Comparison of ENCODE assay signal across 14 cellular contexts in the genomic region with DNA sequence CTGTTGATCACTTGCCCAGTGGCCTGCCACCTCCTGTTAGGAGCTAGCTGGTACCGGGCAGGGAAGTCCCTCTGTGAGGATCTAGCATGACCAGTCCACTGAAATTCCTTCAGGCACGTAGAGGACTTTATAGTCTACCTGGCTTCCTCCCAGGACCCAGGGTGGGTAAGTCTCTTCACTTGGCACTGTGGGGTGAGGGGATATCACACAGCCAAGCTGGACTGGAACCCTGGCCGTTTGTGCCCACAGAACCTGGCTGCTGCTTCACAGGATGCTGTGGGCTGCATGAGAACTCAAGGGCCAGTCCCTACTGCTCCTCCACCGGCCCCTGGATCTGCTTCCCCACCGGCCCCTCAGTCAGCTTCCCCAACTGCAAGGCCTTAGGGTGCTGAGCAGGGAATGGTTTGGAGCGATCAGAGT. TPM values are rescaled to one million over a fixed set of nuclear protein-coding genes. Genes with fewer than 3 reads are reported as not detected.
DNase-seq lines count a peak whose midpoint lies in the region; ATAC-seq and TF ChIP-seq lines count a peak whose summit lies in the region.
"Had no signal": no experiment of that assay in that cellular context is flagged by ENCODE, and none has a peak within 500 bp of the region (broad histone marks: within the 10 kb centered on the region; RNA-seq: fewer than 3 reads in every experiment).

No MANE protein-coding gene starts in this region.

- CTCF ChIA-PET in activated CD8-positive, alpha-beta memory T cell treated with anti-CD3 and anti-CD28 coated beads, Interleukin-2, amount 10 ng/mL, durations not matched to agents 7 days and 5 days (lab: Charles Lee), result interaction anchor here (1.1 to 2.1 kb wide), 2 partner anchors 20 to 36 kb away, joined by 3 to 5 read pairs; a partner anchor contains a TSS
- CTCF ChIA-PET in A673 (lab: Charles Lee), result no interaction called here

- BruUV-seq in A673 (replicated peaks; lab: Mats Ljungman, UMichigan), result no TSS peak

- intact Hi-C loops in left cardiac atrium (cut with DNase I), result loop anchor here in 1 of 2 donors (5.0 to 10.0 kb wide), 2 partner anchors 90 to 168 kb away; a partner anchor contains a TSS
- intact Hi-C loops in ovary (cut with DNase I), result loop anchor here in 3 of 4 donors (5.0 kb wide), 1 partner anchor 168 kb away; a partner anchor contains a TSS
- intact Hi-C loops in A673 (cut with micrococcal nuclease; ENCODE audit: unreplicated experiment), result no loop called here
- intact Hi-C loops in activated T-helper 1 cell treated with anti-CD3 and anti-CD28 coated beads, Interleukin-12 subunit alpha, Interleukin-12 subunit beta, Interleukin-2, Interleukin-4 antibody, amounts not matched to agents 30 ng/mL and 10 ng/mL and 1 ng/mL, durations not matched to agents 14 hours and 24 hours and 36 hours (cut with micrococcal nuclease), result no loop called here

- POLR2A ChIA-PET in A673 (lab: Charles Lee; ENCODE audit: low non-redundant PET), result no interaction called here

- H3K9me3 ChIP-seq in ovary, result no peaks in the 10 kb centered on the region
- H3K9me3 ChIP-seq in A673 (ENCODE audit: low read depth, low read length, poor library complexity, severe bottlenecking), result no peaks in the 10 kb centered on the region

- H3K4me3 Mint-ChIP-seq in activated CD8-positive, alpha-beta memory T cell treated with anti-CD3 and anti-CD28 coated beads, Interleukin-2, amount 10 ng/mL, durations not matched to agents 7 days and 5 days, result no peak overlapping the region
- no peak overlapping the region for H3K4me3 Mint-ChIP-seq in activated T-helper 1 cell treated with anti-CD3 and anti-CD28 coated beads, Interleukin-12 subunit alpha, Interleukin-12 subunit beta, Interleukin-2, Interleukin-4 antibody, amounts not matched to agents 30 ng/mL and 10 ng/mL and 1 ng/mL, durations not matched to agents 14 hours and 24 hours and 36 hours
- H3K4me3 Mint-ChIP-seq: natural killer cell treated with Interleukin-12 subunit alpha and Interleukin-12 subunit beta and Interleukin-15 and Interleukin-18, amount 100 ng/mL, for 72 hours had no signal

- peaks cover 2% of the 10 kb centered on the region for H3K4me1 Mint-ChIP-seq in activated CD8-positive, alpha-beta memory T cell treated with anti-CD3 and anti-CD28 coated beads, Interleukin-2, amount 10 ng/mL, durations not matched to agents 7 days and 5 days
- no peaks in the 10 kb centered on the region for H3K4me1 Mint-ChIP-seq in activated T-helper 1 cell treated with anti-CD3 and anti-CD28 coated beads, Interleukin-12 subunit alpha, Interleukin-12 subunit beta, Interleukin-2, Interleukin-4 antibody, amounts not matched to agents 30 ng/mL and 10 ng/mL and 1 ng/mL, durations not matched to agents 14 hours and 24 hours and 36 hours (ENCODE audit: low read depth)

- H3K27me3 Mint-ChIP-seq in activated CD8-positive, alpha-beta memory T cell treated with anti-CD3 and anti-CD28 coated beads, Interleukin-2, amount 10 ng/mL, durations not matched to agents 7 days and 5 days, result no peaks in the 10 kb centered on the region
- peaks cover 2% of the 10 kb centered on the region for H3K27me3 Mint-ChIP-seq in activated T-helper 1 cell treated with anti-CD3 and anti-CD28 coated beads, Interleukin-12 subunit alpha, Interleukin-12 subunit beta, Interleukin-2, Interleukin-4 antibody, amounts not matched to agents 30 ng/mL and 10 ng/mL and 1 ng/mL, durations not matched to agents 14 hours and 24 hours and 36 hours (ENCODE audit: insufficient read depth)
- H3K27me3 Mint-ChIP-seq: natural killer cell treated with Interleukin-12 subunit alpha and Interleukin-12 subunit beta and Interleukin-15 and Interleukin-18, amount 100 ng/mL, for 72 hours had no signal

- H3K27me3 ChIP-seq in ovary, result no peaks in the 10 kb centered on the region
- H3K27me3 ChIP-seq in A673 (replicated peaks; ENCODE audit: insufficient read depth, low read depth, low read length, poor library complexity), result no peaks in the 10 kb centered on the region

- no peak overlapping the region for H3K4me3 ChIP-seq in ovary
- no peak overlapping the region for H3K4me3 ChIP-seq in urinary bladder (ENCODE audit: low read depth, low read length)
- H3K4me3 ChIP-seq in A673 (ENCODE audit: low read depth, low read length, poor library complexity, severe bottlenecking), result no peak overlapping the region
- H3K4me3 ChIP-seq: GM23248 had no signal

- no peak for TF ChIP-seq POLR2A in ovary (IDR thresholded peaks at IDR 0.05)

- H3K36me3 ChIP-seq in ovary (no peaks in the 10 kb centered on the region), urinary bladder (ENCODE audit: insufficient read depth) (no peaks in the 10 kb centered on the region), A673 (ENCODE audit: insufficient read depth, low read length, poor library complexity, severe bottlenecking) (no peaks in the 10 kb centered on the region)

- no peak for TF ChIP-seq EP300 in ovary (IDR thresholded peaks at IDR 0.05)

- no peaks in the 10 kb centered on the region for H3K36me3 Mint-ChIP-seq in activated CD8-positive, alpha-beta memory T cell treated with anti-CD3 and anti-CD28 coated beads, Interleukin-2, amount 10 ng/mL, durations not matched to agents 7 days and 5 days
- H3K36me3 Mint-ChIP-seq in activated T-helper 1 cell treated with anti-CD3 and anti-CD28 coated beads, Interleukin-12 subunit alpha, Interleukin-12 subunit beta, Interleukin-2, Interleukin-4 antibody, amounts not matched to agents 30 ng/mL and 10 ng/mL and 1 ng/mL, durations not matched to agents 14 hours and 24 hours and 36 hours (ENCODE audit: low read depth), result no peaks in the 10 kb centered on the region
- H3K36me3 Mint-ChIP-seq: natural killer cell treated with Interleukin-12 subunit alpha and Interleukin-12 subunit beta and Interleukin-15 and Interleukin-18, amount 100 ng/mL, for 72 hours had no signal

- no peak for ATAC-seq in activated CD8-positive, alpha-beta memory T cell treated with anti-CD3 and anti-CD28 coated beads, Interleukin-2, amount 10 ng/mL, durations not matched to agents 7 days and 5 days
- ATAC-seq in left cardiac atrium, result no peak
- ATAC-seq: natural killer cell treated with Interleukin-12 subunit alpha and Interleukin-12 subunit beta and Interleukin-15 and Interleukin-18, amount 100 ng/mL, for 72 hours had no signal

- WGBS in ovary, 3 donors, result 86 to 91% (median 90%) methylated on average over 6 of the region's 6 CpGs
- 70% methylated on average over 6 of the region's 6 CpGs for WGBS in urinary bladder

- H3K27ac ChIP-seq in ovary (peak overlapping the region; percentile 47 to 90), urinary bladder (ENCODE audit: low read depth) (peak overlapping the region; percentile 2), A673 (ENCODE audit: low read depth, low read length, poor library complexity, severe bottlenecking) (no peak overlapping the region)
- H3K27ac ChIP-seq: 22Rv1, GM23248, VCaP had no signal

- H3K27ac Mint-ChIP-seq in activated CD8-positive, alpha-beta memory T cell treated with anti-CD3 and anti-CD28 coated beads, Interleukin-2, amount 10 ng/mL, durations not matched to agents 7 days and 5 days, result no peak overlapping the region
- no peak overlapping the region for H3K27ac Mint-ChIP-seq in activated T-helper 1 cell treated with anti-CD3 and anti-CD28 coated beads, Interleukin-12 subunit alpha, Interleukin-12 subunit beta, Interleukin-2, Interleukin-4 antibody, amounts not matched to agents 30 ng/mL and 10 ng/mL and 1 ng/mL, durations not matched to agents 14 hours and 24 hours and 36 hours
- H3K27ac Mint-ChIP-seq: natural killer cell treated with Interleukin-12 subunit alpha and Interleukin-12 subunit beta and Interleukin-15 and Interleukin-18, amount 100 ng/mL, for 72 hours had no signal

- DNase-seq in activated CD8-positive, alpha-beta memory T cell treated with anti-CD3 and anti-CD28 coated beads, Interleukin-2, amount 50 U/mL, for 4 hours, result peak; percentile 7
- no peak for DNase-seq in activated CD8-positive, alpha-beta memory T cell treated with anti-CD3 and anti-CD28 coated beads, Interleukin-2, amount 10 ng/mL, durations not matched to agents 7 days and 5 days
- peak; percentile 18 for DNase-seq in left cardiac atrium
- peak in 3 of 5 donors; percentile 30 to 41 (median 41) for DNase-seq in ovary
- no peak for DNase-seq in A673 (ENCODE audit: low spot score)
- DNase-seq in activated T-helper 1 cell treated with anti-CD3 and anti-CD28 coated beads, Interleukin-12 subunit alpha, Interleukin-12 subunit beta, Interleukin-2, Interleukin-4 antibody, amounts not matched to agents 30 ng/mL and 10 ng/mL and 1 ng/mL, durations not matched to agents 14 hours and 24 hours and 36 hours (ENCODE audit: low spot score), result no peak
- no peak for DNase-seq in effector CD8-positive, alpha-beta T cell (lab: John Stamatoyannopoulos, UW)
- DNase-seq: GM23248, SIG-M5 had no signal

- no peaks in the 10 kb centered on the region for H3K9me3 Mint-ChIP-seq in activated CD8-positive, alpha-beta memory T cell treated with anti-CD3 and anti-CD28 coated beads, Interleukin-2, amount 10 ng/mL, durations not matched to agents 7 days and 5 days (ENCODE audit: low read depth)
- H3K9me3 Mint-ChIP-seq in activated T-helper 1 cell treated with anti-CD3 and anti-CD28 coated beads, Interleukin-12 subunit alpha, Interleukin-12 subunit beta, Interleukin-2, Interleukin-4 antibody, amounts not matched to agents 30 ng/mL and 10 ng/mL and 1 ng/mL, durations not matched to agents 14 hours and 24 hours and 36 hours, result no peaks in the 10 kb centered on the region
- H3K9me3 Mint-ChIP-seq: natural killer cell treated with Interleukin-12 subunit alpha and Interleukin-12 subunit beta and Interleukin-15 and Interleukin-18, amount 100 ng/mL, for 72 hours had no signal

- H3K4me1 ChIP-seq in ovary (ENCODE audit: insufficient read depth) (peaks cover 49% of the 10 kb centered on the region), urinary bladder (ENCODE audit: insufficient read depth) (peaks cover 3% of the 10 kb centered on the region), A673 (ENCODE audit: insufficient read depth, low read length, poor library complexity, severe bottlenecking) (no peaks in the 10 kb centered on the region)

- TF ChIP-seq CTCF in ovary (IDR thresholded peaks at IDR 0.05) (no peak), A673 (conservative IDR thresholded peaks at IDR 0.05; ENCODE audit: low read depth, low read length) (no peak)

RNA-seq across cellular contexts. Expression of a gene that starts 35.8 kb away (rescaled TPM):
- 10 to 100 TPM; 12.8 to 12.9 TPM for total RNA-seq in activated CD8-positive, alpha-beta memory T cell treated with anti-CD3 and anti-CD28 coated beads, Interleukin-2, amount 10 ng/mL, durations not matched to agents 7 days and 5 days
- total RNA-seq in left cardiac atrium (10 to 100 TPM; 19.8 to 21.4 TPM), ovary (10 to 100 TPM; 12.8 to 24.4 (median 22.4) TPM), urinary bladder (19.0 TPM), A673 (2021) (12.6 and 13.2 TPM in 2 replicates)
- polyA plus RNA-seq in ovary (10 to 100 TPM; 12.0 to 22.2 TPM), urinary bladder (43.8 TPM)
- 9.1 and 10.2 TPM in 2 replicates for total RNA-seq in activated T-helper 1 cell treated with anti-CD3 and anti-CD28 coated beads, Interleukin-12 subunit alpha, Interleukin-12 subunit beta, Interleukin-2, Interleukin-4 antibody, amounts not matched to agents 30 ng/mL and 10 ng/mL and 1 ng/mL, durations not matched to agents 14 hours and 24 hours and 36 hours

RNA-seq across cellular contexts. Expression of a gene that starts 51.9 kb away (rescaled TPM):
- total RNA-seq in activated CD8-positive, alpha-beta memory T cell treated with anti-CD3 and anti-CD28 coated beads, Interleukin-2, amount 10 ng/mL, durations not matched to agents 7 days and 5 days, result not detected
- total RNA-seq in left cardiac atrium, result 1 to 10 TPM in 1 of 2 donors, under 1 TPM in 1; 0.32 to 4.8 TPM
- total RNA-seq in ovary, result 1 to 10 TPM in 1 of 7 donors, under 1 TPM in 6; 0.11 to 1.7 (median 0.48) TPM
- under 1 TPM; 0.21 to 0.83 TPM for polyA plus RNA-seq in ovary
- 2.2 TPM for total RNA-seq in urinary bladder
- polyA plus RNA-seq in urinary bladder, result 0.79 TPM
- not detected in 2 replicates for total RNA-seq in A673 (2021)
- total RNA-seq in activated T-helper 1 cell treated with anti-CD3 and anti-CD28 coated beads, Interleukin-12 subunit alpha, Interleukin-12 subunit beta, Interleukin-2, Interleukin-4 antibody, amounts not matched to agents 30 ng/mL and 10 ng/mL and 1 ng/mL, durations not matched to agents 14 hours and 24 hours and 36 hours, result 0.10 and 0.15 TPM in 2 replicates
- total RNA-seq: GM23248, HT-29 had no signal

Comparison
In these comparisons a context has a peak if more than half of its experiments do, and no peak if none do; other contexts are left out.
1. DNase-seq: peak in activated CD8-positive, alpha-beta memory T cell treated with anti-CD3 and anti-CD28 coated beads, Interleukin-2, amount 50 U/mL, for 4 hours (single experiment), left cardiac atrium (single experiment) and ovary (3 of 5); none in activated CD8-positive, alpha-beta memory T cell treated with anti-CD3 and anti-CD28 coated beads, Interleukin-2, amount 10 ng/mL, durations not matched to agents 7 days and 5 days (single experiment), A673 (single experiment), activated T-helper 1 cell treated with anti-CD3 and anti-CD28 coated beads, Interleukin-12 subunit alpha, Interleukin-12 subunit beta, Interleukin-2, Interleukin-4 antibody, amounts not matched to agents 30 ng/mL and 10 ng/mL and 1 ng/mL, durations not matched to agents 14 hours and 24 hours and 36 hours (single experiment) and effector CD8-positive, alpha-beta T cell (single experiment).
2. intact Hi-C loops: an anchor here in ovary (5.0 kb wide); none called in A673 and activated T-helper 1 cell treated with anti-CD3 and anti-CD28 coated beads, Interleukin-12 subunit alpha, Interleukin-12 subunit beta, Interleukin-2, Interleukin-4 antibody, amounts not matched to agents 30 ng/mL and 10 ng/mL and 1 ng/mL, durations not matched to agents 14 hours and 24 hours and 36 hours.